13 cellular contexts compared by ENCODE assay signal in genomic region chr1:40313958-40314720, GRCh38. TPM values are rescaled to one million over a fixed set of nuclear protein-coding genes. Genes with fewer than 3 reads are reported as not detected.
DNase-seq lines count a peak whose midpoint lies in the region; ATAC-seq, FAIRE-seq and TF ChIP-seq lines count a peak whose summit lies in the region.
"Had no signal": no experiment of that assay in that cellular context is flagged by ENCODE, and none has a peak within 500 bp of the region (broad histone marks: within the 10 kb centered on the region; RNA-seq: fewer than 3 reads in every experiment).

No MANE protein-coding gene starts in this region.

- H3K4me3 ChIP-seq in ACC112 (ENCODE audit: low read depth, low read length), result peak overlapping the region; percentile 72; the same call in 1 of the 2 replicates
- no peak overlapping the region for H3K4me3 ChIP-seq in H7 (ENCODE audit: insufficient read depth, low read depth, low read length)
- no peak overlapping the region for H3K4me3 ChIP-seq in K562
- H3K4me3 ChIP-seq in Caco-2 (ENCODE audit: low read depth, low read length), result no peak overlapping the region
- no peak overlapping the region for H3K4me3 ChIP-seq in colonic mucosa

- no peaks in the 10 kb centered on the region for H3K36me3 Mint-ChIP-seq in naive B cell
- H3K36me3 Mint-ChIP-seq in Caco-2 (ENCODE audit: insufficient read depth, unreplicated experiment), result no peaks in the 10 kb centered on the region

- H3K27ac Mint-ChIP-seq in naive B cell, result peak overlapping the region in 3 of 6 donors; percentile 47 to 89 (median 81)
- no peak overlapping the region for H3K27ac Mint-ChIP-seq in Caco-2 (ENCODE audit: unreplicated experiment)

- H3K4me1 Mint-ChIP-seq in naive B cell (peaks cover 39 to 67% (median 60%) of the 10 kb centered on the region in 3 donors), Caco-2 (ENCODE audit: low read depth, unreplicated experiment) (no peaks in the 10 kb centered on the region)

- H3K9ac ChIP-seq in K562 (ENCODE audit: insufficient read depth in 1 of 2, low read depth in 2 of 2, low read length in 2 of 2), result peak overlapping the region in 1 of 2 experiments; percentile 89; a peak in 2 of 4 replicates
- no peak overlapping the region for H3K9ac ChIP-seq in colonic mucosa (ENCODE audit: low read depth in 2 of 2, low read length in 2 of 2)

- no peak overlapping the region for H2AFZ ChIP-seq in ACC112 (ENCODE audit: low read length, unreplicated experiment)
- peak overlapping the region; percentile 98 for H2AFZ ChIP-seq in K562 (ENCODE audit: low read depth, low read length)

- H3K4me1 ChIP-seq in ACC112 (ENCODE audit: control insufficient read depth, insufficient read depth, low read length, unreplicated experiment) (peaks cover 39% of the 10 kb centered on the region), K562 (replicated peaks in 1 of 2; ENCODE audit: control insufficient read depth in 2 of 2, insufficient read depth in 2 of 2, low read length in 2 of 2) (peaks cover 33 to 64% of the 10 kb centered on the region in 2 experiments), Caco-2 (no peaks in the 10 kb centered on the region), colonic mucosa (peaks cover 19% of the 10 kb centered on the region)

- POLR2A ChIA-PET in K562 (lab: Yijun Ruan, JAX) (interaction anchor here (0.6 to 1.6 kb wide), 8 partner anchors 24 to 324 kb away, joined by 3 to 12 read pairs (median 3); no protein-coding TSS in a partner anchor), Caco-2 (lab: Charles Lee) (no interaction called here)

- H4K20me1 ChIP-seq in K562 (replicated peaks; ENCODE audit: control insufficient read depth, insufficient read depth, low read length), result no peaks in the 10 kb centered on the region

- H3K4me3 Mint-ChIP-seq in naive B cell (peak overlapping the region; percentile 70 to 94 (median 81)), Caco-2 (ENCODE audit: unreplicated experiment) (no peak overlapping the region)

- peak overlapping the region; percentile 64 for H3K27ac ChIP-seq in ACC112 (ENCODE audit: low read depth, low read length)
- no peak overlapping the region for H3K27ac ChIP-seq in K562 (ENCODE audit: extremely low read depth, low read depth, low read length)
- no peak overlapping the region for H3K27ac ChIP-seq in colonic mucosa
- H3K27ac ChIP-seq: esophagus squamous epithelium, upper lobe of left lung had no signal

- in situ Hi-C loops in K562 (cut with MboI), result no loop called here

- ATAC-seq in K562, result no peak
- ATAC-seq in naive B cell (ENCODE audit: low read depth in 2 of 2), result no peak

- H3K9me3 Mint-ChIP-seq in naive B cell (no peaks in the 10 kb centered on the region), Caco-2 (ENCODE audit: unreplicated experiment) (no peaks in the 10 kb centered on the region)

- no peak for TF ChIP-seq RAD21 in K562 (CRISPR knock-in tag; conservative IDR thresholded peaks at IDR 0.05 in 1 of 2, IDR thresholded peaks at IDR 0.05 in 1 of 2)

- no peak for TF ChIP-seq EP300 in K562 (IDR thresholded peaks at IDR 0.05; ENCODE audit: low read length)

- DNase-seq in H7 (peak; percentile 14), K562 (ENCODE audit: extremely low read depth in 1 of 4, low spot score in 3 of 4) (no peak), naive B cell (no peak), Caco-2 (no peak), colonic mucosa (no peak), NCI-H1930 (lab: John Stamatoyannopoulos, UW) (no peak), DMS153 treated with DMSO at 0.1 percent for 48 hours (lab: John Stamatoyannopoulos, UW; ENCODE audit: unreplicated experiment) (no peak)
- DNase-seq: esophagus squamous epithelium, islet precursor cell, KG1, NCI-H2081 treated with DMSO at 0.1 percent for 48 hours had no signal

- no peak overlapping the region for H3K4me2 ChIP-seq in K562 (ENCODE audit: insufficient read depth, low read length)

- WGBS in K562 (ENCODE audit: insufficient coverage, low coverage, missing lambda C conversion rate), result 69% methylated on average over 9 of the region's 9 CpGs

- H3K27me3 ChIP-seq in ACC112 (ENCODE audit: insufficient read depth, low read length) (peaks cover 30% of the 10 kb centered on the region), H7 (ENCODE audit: control insufficient read depth, insufficient read depth, low read length) (peaks cover 51% of the 10 kb centered on the region), K562 (ENCODE audit: control insufficient read depth in 2 of 2, insufficient read depth in 2 of 2, low read length in 2 of 2) (no peaks in the 10 kb centered on the region; a peak in 1 of 5 replicates), Caco-2 (replicated peaks; ENCODE audit: control insufficient read depth, insufficient read depth, low read length) (no peaks in the 10 kb centered on the region), colonic mucosa (peaks cover 31% of the 10 kb centered on the region)

- TF ChIP-seq CTCF in K562 (IDR thresholded peaks at IDR 0.05 in 2 of 3, conservative IDR thresholded peaks at IDR 0.05 in 1 of 3; ENCODE audit: insufficient read depth in 2 of 3, low read depth in 1 of 3, low read length in 3 of 3) (no peak), Caco-2 (IDR thresholded peaks at IDR 0.05; ENCODE audit: insufficient read depth in 1 of 2, low read depth in 1 of 2, low read length in 1 of 2, severe bottlenecking in 1 of 2, unreplicated experiment in 1 of 2) (no peak), colonic mucosa (IDR thresholded peaks at IDR 0.05) (no peak)

- H3K9me1 ChIP-seq in K562 (ENCODE audit: control insufficient read depth, insufficient read depth, low read length), result no peaks in the 10 kb centered on the region

- CTCF ChIA-PET in K562 (lab: Yijun Ruan, JAX; ENCODE audit: low intra/inter-chr PET ratio) (interaction anchor here (2.1 kb wide), 1 partner anchor 91 kb away, joined by 8 read pairs; no protein-coding TSS in a partner anchor), Caco-2 (lab: Charles Lee) (no interaction called here)

- TF ChIP-seq POLR2A in K562 (conservative IDR thresholded peaks at IDR 0.05), result no peak

- no peaks in the 10 kb centered on the region for H3K79me2 ChIP-seq in ACC112 (ENCODE audit: control insufficient read depth, insufficient read depth, low read length, unreplicated experiment)
- no peaks in the 10 kb centered on the region for H3K79me2 ChIP-seq in K562 (ENCODE audit: control insufficient read depth, insufficient read depth, low read length)

- H3K36me3 ChIP-seq in ACC112 (ENCODE audit: insufficient read depth, low read length), result no peaks in the 10 kb centered on the region
- no peaks in the 10 kb centered on the region for H3K36me3 ChIP-seq in H7 (replicated peaks; ENCODE audit: control insufficient read depth, insufficient read depth, low read length)
- no peaks in the 10 kb centered on the region for H3K36me3 ChIP-seq in K562 (ENCODE audit: control insufficient read depth, insufficient read depth, low read length)
- no peaks in the 10 kb centered on the region for H3K36me3 ChIP-seq in Caco-2 (ENCODE audit: control insufficient read depth, insufficient read depth, low read length)
- H3K36me3 ChIP-seq in colonic mucosa, result no peaks in the 10 kb centered on the region
- H3K36me3 ChIP-seq: esophagus squamous epithelium, upper lobe of left lung had no signal

- no peak for FAIRE-seq in K562 (lab: Jason Lieb, UNC)

- no peaks in the 10 kb centered on the region for H3K9me3 ChIP-seq in K562 (replicated peaks; ENCODE audit: control insufficient read depth, insufficient read depth, low read depth, low read length)
- no peaks in the 10 kb centered on the region for H3K9me3 ChIP-seq in Caco-2
- H3K9me3 ChIP-seq in colonic mucosa, result no peaks in the 10 kb centered on the region
- H3K9me3 ChIP-seq: esophagus squamous epithelium, upper lobe of left lung had no signal

- BruUV-seq in K562 (replicated peaks; lab: Mats Ljungman, UMichigan), result no TSS peak
- no TSS peak for BruUV-seq in Caco-2 (replicated peaks; lab: Mats Ljungman, UMichigan)

- H3K27me3 Mint-ChIP-seq in naive B cell (peaks cover 0 to 8% (median 6%) of the 10 kb centered on the region in 3 donors), Caco-2 (ENCODE audit: insufficient read depth, unreplicated experiment) (no peaks in the 10 kb centered on the region)

- intact Hi-C loops in K562 (cut with micrococcal nuclease), result no loop called here
- intact Hi-C loops in Caco-2 (cut with micrococcal nuclease; ENCODE audit: unreplicated experiment), result loop anchor here (10.0 kb wide), 1 partner anchor 59 kb away; the partner anchor contains the start of gene ZMPSTE24
- intact Hi-C loops in colonic mucosa (cut with DNase I), result no loop called here

RNA-seq across cellular contexts. Expression of gene COL9A2, which starts 2.9 kb away (rescaled TPM):
- total RNA-seq in H7 (2014; rRNA removed; shearing (Covaris generic)), result 17.6 and 23.8 TPM in 2 replicates
- total RNA-seq in K562 (2011; cell fraction: chromatin; rRNA removed; ENCODE audit: low replicate concordance), result 0.58 and 1.9 TPM in 2 replicates
- total RNA-seq in K562 (2011; cell fraction: nucleolus; rRNA removed), result 0.53 and 1.3 TPM in 2 replicates
- 0.73 and 1.1 TPM in 2 replicates for total RNA-seq in K562 (2011; cell fraction: nucleoplasm; rRNA removed)
- 0.90 and 0.95 TPM in 2 replicates for total RNA-seq in K562 (2014; rRNA removed)
- 0.06 and 0.15 TPM in 2 replicates for total RNA-seq in K562 (2014; rRNA removed; fragmentation: Illumina TruSeq; extraction: Trizol)
- 0.60 and 0.72 TPM in 2 replicates for total RNA-seq in K562 (2015; rRNA removed; fragmentation: Illumina TruSeq; extraction: Trizol)
- total RNA-seq in K562 (2021), result 0.47 and 0.72 TPM in 2 replicates
- 0.31 and 0.45 TPM in 2 replicates for polyA plus RNA-seq in K562 (2011; rRNA removed)
- 0.46 and 0.47 TPM in 2 replicates for polyA plus RNA-seq in K562 (2011; cell fraction: cytosol; rRNA removed)
- polyA plus RNA-seq in K562 (2011; cell fraction: nucleus; rRNA removed), result 3.7 and 4.4 TPM in 2 replicates
- polyA plus RNA-seq in K562 (2012), result 0.78 and 3.8 TPM in 2 replicates
- 0.24 and 0.54 TPM in 2 replicates for polyA plus RNA-seq in K562 (2014; fragmentation: Illumina TruSeq; extraction: Trizol)
- under 1 TPM; 0.03 TPM for polyA plus RNA-seq in K562 (2014; fragmentation: Nextera tagmentation; extraction: Ambion mirVana)
- 1.5 and 2.2 TPM in 2 replicates for polyA plus RNA-seq in K562 (2014; rRNA removed)
- 0.11 and 0.30 TPM in 2 replicates for polyA minus RNA-seq in K562 (2011; rRNA and poly(A)+ RNA removed)
- polyA minus RNA-seq in K562 (2011; cell fraction: cytosol; rRNA and poly(A)+ RNA removed), result 1.6 TPM in 1 of 2 replicates, not detected in the other
- polyA minus RNA-seq in K562 (2011; cell fraction: nucleus; rRNA and poly(A)+ RNA removed), result 0.13 and 1.4 TPM in 2 replicates
- polyA plus RNA-seq in naive B cell (ENCODE audit: low read depth in 6 of 6), result 1 to 10 TPM; 1.3 to 5.6 (median 3.2) TPM
- total RNA-seq in Caco-2 (2022), result 0.23 and 0.39 TPM in 2 replicates
- total RNA-seq in colonic mucosa, result 1 to 10 TPM; 4.0 to 6.5 TPM

RNA-seq across cellular contexts. Expression of gene ZMPSTE24, which starts 56.1 kb away (rescaled TPM):
- 31.3 and 37.9 TPM in 2 replicates for total RNA-seq in H7 (2014; rRNA removed; shearing (Covaris generic))
- total RNA-seq in K562 (2011; cell fraction: chromatin; rRNA removed; ENCODE audit: low replicate concordance), result 31.5 and 69.9 TPM in 2 replicates
- total RNA-seq in K562 (2011; cell fraction: nucleolus; rRNA removed), result 36.2 and 41.8 TPM in 2 replicates
- total RNA-seq in K562 (2011; cell fraction: nucleoplasm; rRNA removed), result 53.6 and 61.9 TPM in 2 replicates
- total RNA-seq in K562 (2014; rRNA removed) (45.0 and 45.6 TPM in 2 replicates), K562 (2014; rRNA removed; fragmentation: Illumina TruSeq; extraction: Trizol) (74.4 and 86.4 TPM in 2 replicates), K562 (2015; rRNA removed; fragmentation: Illumina TruSeq; extraction: Trizol) (62.7 and 68.8 TPM in 2 replicates), K562 (2021) (51.2 and 53.3 TPM in 2 replicates), Caco-2 (2022) (37.9 and 39.9 TPM in 2 replicates), colonic mucosa (10 to 100 TPM; 49.7 to 62.8 TPM)
- polyA plus RNA-seq in K562 (2011; rRNA removed) (28.1 and 30.7 TPM in 2 replicates), K562 (2014; fragmentation: Illumina TruSeq; extraction: Trizol) (53.2 and 64.3 TPM in 2 replicates), K562 (2014; fragmentation: Nextera tagmentation; extraction: Ambion mirVana) (10 to 100 TPM; 73.5 to 75.9 TPM), K562 (2014; rRNA removed) (39.0 and 39.1 TPM in 2 replicates), naive B cell (ENCODE audit: low read depth in 6 of 6) (10 to 100 TPM; 17.1 to 24.8 (median 20.7) TPM)
- polyA plus RNA-seq in K562 (2011; cell fraction: cytosol; rRNA removed), result 6.8 and 14.9 TPM in 2 replicates
- polyA plus RNA-seq in K562 (2011; cell fraction: nucleus; rRNA removed), result 7.0 and 8.9 TPM in 2 replicates
- 22.3 and 37.2 TPM in 2 replicates for polyA plus RNA-seq in K562 (2012)
- 41.5 and 48.6 TPM in 2 replicates for polyA minus RNA-seq in K562 (2011; rRNA and poly(A)+ RNA removed)
- 33.5 and 34.7 TPM in 2 replicates for polyA minus RNA-seq in K562 (2011; cell fraction: cytosol; rRNA and poly(A)+ RNA removed)
- 9.4 and 16.2 TPM in 2 replicates for polyA minus RNA-seq in K562 (2011; cell fraction: nucleus; rRNA and poly(A)+ RNA removed)

RNA-seq across cellular contexts. Expression of gene SMAP2, which starts 59.4 kb away (rescaled TPM):
- total RNA-seq in H7 (2014; rRNA removed; shearing (Covaris generic)), result 9.5 and 12.4 TPM in 2 replicates
- 77.4 and 118 TPM in 2 replicates for total RNA-seq in K562 (2011; cell fraction: chromatin; rRNA removed; ENCODE audit: low replicate concordance)
- 37.0 and 50.1 TPM in 2 replicates for total RNA-seq in K562 (2011; cell fraction: nucleolus; rRNA removed)
- total RNA-seq in K562 (2011; cell fraction: nucleoplasm; rRNA removed), result 81.5 and 109 TPM in 2 replicates
- total RNA-seq in K562 (2014; rRNA removed) (80.1 and 98.2 TPM in 2 replicates), K562 (2014; rRNA removed; fragmentation: Illumina TruSeq; extraction: Trizol) (94.1 and 101 TPM in 2 replicates), K562 (2015; rRNA removed; fragmentation: Illumina TruSeq; extraction: Trizol) (89.1 and 92.4 TPM in 2 replicates), K562 (2021) (109 and 117 TPM in 2 replicates), Caco-2 (2022) (6.8 and 7.5 TPM in 2 replicates), colonic mucosa (10 to 100 TPM; 25.9 to 31.5 TPM)
- polyA plus RNA-seq in K562 (2011; rRNA removed) (114 and 124 TPM in 2 replicates), K562 (2014; fragmentation: Illumina TruSeq; extraction: Trizol) (173 and 212 TPM in 2 replicates), K562 (2014; fragmentation: Nextera tagmentation; extraction: Ambion mirVana) (10 to 100 TPM; 38.7 to 47.3 TPM), K562 (2014; rRNA removed) (89.4 and 94.7 TPM in 2 replicates), naive B cell (ENCODE audit: low read depth in 6 of 6) (100 to 1,000 TPM; 480 to 946 (median 649) TPM)
- 98.8 and 132 TPM in 2 replicates for polyA plus RNA-seq in K562 (2011; cell fraction: cytosol; rRNA removed)
- polyA plus RNA-seq in K562 (2011; cell fraction: nucleus; rRNA removed), result 81.2 and 89.1 TPM in 2 replicates
- 100 and 128 TPM in 2 replicates for polyA plus RNA-seq in K562 (2012)
- polyA minus RNA-seq in K562 (2011; rRNA and poly(A)+ RNA removed), result 129 and 160 TPM in 2 replicates
- polyA minus RNA-seq in K562 (2011; cell fraction: cytosol; rRNA and poly(A)+ RNA removed), result 71.4 and 74.3 TPM in 2 replicates
- polyA minus RNA-seq in K562 (2011; cell fraction: nucleus; rRNA and poly(A)+ RNA removed), result 28.4 and 48.0 TPM in 2 replicates
